In genomic region chr14:35046751-35047536, GRCh38 we compare ENCODE assay signal across 8 cellular contexts. TPM values are rescaled to one million over a fixed set of nuclear protein-coding genes. Genes with fewer than 3 reads are reported as not detected.
DNase-seq lines count a peak whose midpoint lies in the region; ATAC-seq and TF ChIP-seq lines count a peak whose summit lies in the region.

No MANE protein-coding gene starts in this region.

- no peaks in the 10 kb centered on the region for H3K27me3 ChIP-seq in tibial nerve

- peaks cover 0 to 38% (median 12%) of the 10 kb centered on the region in 4 donors for H3K4me1 ChIP-seq in tibial nerve

- H3K9me3 ChIP-seq in tibial nerve, result no peaks in the 10 kb centered on the region

- H3K27ac ChIP-seq in coronary artery, result peak overlapping the region; percentile 98
- peak overlapping the region; percentile 89 to 98 (median 98) for H3K27ac ChIP-seq in tibial nerve

- DNase-seq in DMS53 (lab: John Stamatoyannopoulos, UW) (peak; percentile 60), DMS53 treated with DMSO at 0.1 percent for 48 hours (lab: John Stamatoyannopoulos, UW; ENCODE audit: unreplicated experiment) (no peak), SHP77 treated with DMSO at 0.1 percent for 48 hours (lab: John Stamatoyannopoulos, UW) (peak; percentile 50), coronary artery (ENCODE audit: low spot score) (peak; percentile 87), medulla oblongata (ENCODE audit: extremely low spot score) (peak; percentile 50), tibial nerve (ENCODE audit: low spot score in 2 of 2) (peak; percentile 24 to 30)

- no peak for TF ChIP-seq CTCF in coronary artery (IDR thresholded peaks at IDR 0.05)
- no peak for TF ChIP-seq CTCF in tibial nerve (IDR thresholded peaks at IDR 0.05)

- ATAC-seq in GM21367 (IDR thresholded peaks at IDR 0.05; ENCODE audit: unreplicated experiment), result peak; percentile 22
- ATAC-seq in HG03575 (IDR thresholded peaks at IDR 0.05; ENCODE audit: extremely low read depth, insufficient number of reproducible peaks, low FRiP score, unreplicated experiment), result peak; percentile 6

- no peak for TF ChIP-seq EP300 in tibial nerve (IDR thresholded peaks at IDR 0.05)

- no peak for TF ChIP-seq POLR2A in tibial nerve (IDR thresholded peaks at IDR 0.05)

- H3K4me3 ChIP-seq in coronary artery (peak overlapping the region; percentile 79), tibial nerve (peak overlapping the region; percentile 60 to 95 (median 89))

- 25 to 32% methylated on average over 19 to 23 of the region's 23 CpGs for WGBS in tibial nerve, 2 donors

- H3K36me3 ChIP-seq in tibial nerve, result peaks cover 0 to 11% (median 0%) of the 10 kb centered on the region in 3 donors

RNA-seq across cellular contexts. Expression of gene FAM177A1, which starts 0.9 kb away (rescaled TPM):
- 10 to 100 TPM; 24.0 to 74.1 (median 46.3) TPM for total RNA-seq in tibial nerve
